In genomic region chr18:69898241-69898861, GRCh38 we compare ENCODE assay signal across 8 cellular contexts. TPM values are rescaled to one million over a fixed set of nuclear protein-coding genes. Genes with fewer than 3 reads are reported as not detected.
DNase-seq lines count a peak whose midpoint lies in the region; ATAC-seq and TF ChIP-seq lines count a peak whose summit lies in the region.
"Had no signal": no experiment of that assay in that cellular context is flagged by ENCODE, and none has a peak within 500 bp of the region (broad histone marks: within the 10 kb centered on the region; RNA-seq: fewer than 3 reads in every experiment).

No MANE protein-coding gene starts in this region.

- no peaks in the 10 kb centered on the region for H3K9me3 ChIP-seq in naive thymus-derived CD4-positive, alpha-beta T cell (ENCODE audit: control insufficient read depth in 2 of 3, low read length in 3 of 3)
- no peaks in the 10 kb centered on the region for H3K9me3 ChIP-seq in ascending aorta

- H3K27me3 Mint-ChIP-seq in naive thymus-derived CD4-positive, alpha-beta T cell, result no peaks in the 10 kb centered on the region

- peak overlapping the region; percentile 52 for H3K4me3 ChIP-seq in naive thymus-derived CD4-positive, alpha-beta T cell (ENCODE audit: low read length)
- H3K4me3 ChIP-seq in ascending aorta, result no peak overlapping the region

- no peak for TF ChIP-seq CTCF in ascending aorta (IDR thresholded peaks at IDR 0.05)

- peak overlapping the region; percentile 69 to 97 (median 90) for H3K27ac Mint-ChIP-seq in naive thymus-derived CD4-positive, alpha-beta T cell

- H3K36me3 ChIP-seq in naive thymus-derived CD4-positive, alpha-beta T cell (ENCODE audit: control insufficient read depth in 2 of 3, insufficient read depth in 3 of 3, low read length in 3 of 3), result peaks cover 0 to 8% (median 6%) of the 10 kb centered on the region in 3 experiments
- peaks cover 0 to 3% of the 10 kb centered on the region in 2 donors for H3K36me3 ChIP-seq in ascending aorta

- H3K36me3 Mint-ChIP-seq in naive thymus-derived CD4-positive, alpha-beta T cell, result peaks cover 17 to 51% (median 36%) of the 10 kb centered on the region in 5 donors

- no peaks in the 10 kb centered on the region for H3K27me3 ChIP-seq in naive thymus-derived CD4-positive, alpha-beta T cell (ENCODE audit: control insufficient read depth in 2 of 2, insufficient read depth in 2 of 2, low read length in 2 of 2)
- no peaks in the 10 kb centered on the region for H3K27me3 ChIP-seq in ascending aorta

- H3K4me1 Mint-ChIP-seq in naive thymus-derived CD4-positive, alpha-beta T cell, result peaks cover 49 to 76% (median 68%) of the 10 kb centered on the region in 7 donors

- POLR2A ChIA-PET in naive thymus-derived CD4-positive, alpha-beta T cell (lab: Charles Lee), result interaction anchor here (0.8 to 3.3 kb wide), 11 partner anchors 9 to 61 kb away, joined by 3 to 16 read pairs (median 4); no protein-coding TSS in a partner anchor

- peaks cover 0 to 4% (median 0%) of the 10 kb centered on the region in 11 donors for H3K9me3 Mint-ChIP-seq in naive thymus-derived CD4-positive, alpha-beta T cell

- ATAC-seq in GM19035 (IDR thresholded peaks at IDR 0.05; ENCODE audit: unreplicated experiment), result peak; percentile 35
- peak; percentile 43 for ATAC-seq in HG02852 (IDR thresholded peaks at IDR 0.05; ENCODE audit: unreplicated experiment)
- peak; percentile 38 for ATAC-seq in naive thymus-derived CD4-positive, alpha-beta T cell
- ATAC-seq in GM19397 (IDR thresholded peaks at IDR 0.05; ENCODE audit: unreplicated experiment), result no peak
- ATAC-seq: sciatic nerve had no signal

- peak overlapping the region; percentile 68 to 93 (median 84) for H3K4me3 Mint-ChIP-seq in naive thymus-derived CD4-positive, alpha-beta T cell

- peak overlapping the region; percentile 38 for H3K27ac ChIP-seq in naive thymus-derived CD4-positive, alpha-beta T cell (ENCODE audit: low read depth, low read length)
- H3K27ac ChIP-seq in ascending aorta, result no peak overlapping the region

- peaks cover 22 to 38% of the 10 kb centered on the region in 2 donors for H3K4me1 ChIP-seq in naive thymus-derived CD4-positive, alpha-beta T cell (ENCODE audit: control insufficient read depth in 2 of 2, insufficient read depth in 2 of 2, low read length in 2 of 2)
- no peaks in the 10 kb centered on the region for H3K4me1 ChIP-seq in ascending aorta

- DNase-seq in UCSD-AML1 (lab: John Stamatoyannopoulos, UW; ENCODE audit: unreplicated experiment) (peak; percentile 20), ascending aorta (ENCODE audit: low spot score in 2 of 2) (no peak), NCI-H1092 treated with DMSO at 0.1 percent for 48 hours (lab: John Stamatoyannopoulos, UW) (no peak)
- peak in 6 of 9 donors; percentile 13 to 37 (median 20) for DNase-seq in naive thymus-derived CD4-positive, alpha-beta T cell

- intact Hi-C loops in naive thymus-derived CD4-positive, alpha-beta T cell (cut with micrococcal nuclease), result loop anchor here (1.0 to 10.0 kb wide), 5 partner anchors 37 to 306 kb away; partner anchors contain the start of genes CD226 (in 2 of the 2) and RTTN (in 1 of the 2)
- intact Hi-C loops in ascending aorta (cut with DNase I), result no loop called here

- CTCF ChIA-PET in naive thymus-derived CD4-positive, alpha-beta T cell (lab: Charles Lee), result interaction anchor here (1.2 to 1.5 kb wide), 2 partner anchors 61 to 70 kb away, joined by 5 to 6 read pairs; no protein-coding TSS in a partner anchor

RNA-seq across cellular contexts. Expression of gene CD226, which starts 49.3 kb away (rescaled TPM):
- total RNA-seq in naive thymus-derived CD4-positive, alpha-beta T cell, result 100 to 1,000 TPM in 1 of 5 experiments, 10 to 100 TPM in 4; 43.4 to 103 (median 58.6) TPM
- polyA plus RNA-seq in naive thymus-derived CD4-positive, alpha-beta T cell, result 10 to 100 TPM; 27.9 to 30.9 TPM
- total RNA-seq in ascending aorta, result 3.3 TPM

Comparison
In these comparisons a context has a peak if more than half of its experiments do, and no peak if none do; other contexts are left out.
1. DNase-seq: peak in UCSD-AML1 (single experiment) and naive thymus-derived CD4-positive, alpha-beta T cell (6 of 9); none in ascending aorta (0 of 2) and NCI-H1092 treated with DMSO at 0.1 percent for 48 hours (single experiment).
2. RNA of gene CD226, which starts 49.3 kb away (total RNA-seq): 43.4 to 103 TPM in naive thymus-derived CD4-positive, alpha-beta T cell; 3.3 TPM in ascending aorta (single experiment); every median in the first group is over 10 times any median in the second.